In genomic region chr5:10194083-10194482, GRCh38 we compare ENCODE assay signal across 24 cellular contexts.
"Had no signal": no experiment of that assay in that cellular context is flagged by ENCODE, and none has a peak within 500 bp of the region (broad histone marks: within the 10 kb centered on the region; RNA-seq: fewer than 3 reads in every experiment).

No MANE protein-coding gene starts in this region.

- H3K36me3 ChIP-seq: brain microvascular endothelial cell, cardiac muscle cell had no signal

- FAIRE-seq: TTC549 had no signal

- H3K4me3 ChIP-seq: cardiac muscle cell, SK-N-MC had no signal

- ATAC-seq: activated CD8-positive, alpha-beta T cell treated with anti-CD3 and anti-CD28 coated beads for 36 hours; activated T-cell treated with anti-CD3 and anti-CD28 coated beads, Interleukin-2, amount 50 U/mL, for 72 hours; T-cell had no signal

- H3K27ac ChIP-seq: brain microvascular endothelial cell, cardiac muscle cell, SK-N-MC had no signal

- DNase-seq: activated CD4-positive, alpha-beta T cell treated with anti-CD3 and anti-CD28 coated beads, Interleukin-2, amount 50 U/mL, for 1 hour; activated CD4-positive, CD25-positive, alpha-beta regulatory T cell; activated CD8-positive, alpha-beta memory T cell treated with anti-CD3 and anti-CD28 coated beads, Interleukin-2, amount 50 U/mL, for 4 hours; activated CD8-positive, alpha-beta T cell treated with anti-CD3 and anti-CD28 coated beads for 36 hours; activated gamma-delta T cell treated with Interleukin-2 at 50 U/mL for 16 hours; activated naive CD4-positive, alpha-beta T cell treated with anti-CD3 and anti-CD28 coated beads, Interleukin-2, amount 10 ng/mL, durations not matched to agents 7 days and 5 days; activated naive CD8-positive, alpha-beta T cell treated with anti-CD3 and anti-CD28 coated beads for 36 hours; activated T-cell treated with anti-CD3 and anti-CD28 coated beads, Interleukin-2, amount 50 U/mL, for 72 hours; brain microvascular endothelial cell; MM.1S; NCI-H1105 treated with DMSO at 0.1 percent for 48 hours; NCI-H146; NCI-H1930; NCI-H2107; NCI-H446; NCI-H526 treated with DMSO at 0.1 percent for 48 hours; SIG-M5; T-cell; T-helper 2 cell; T1000 had no signal

- H3K4me1 Mint-ChIP-seq: activated naive CD4-positive, alpha-beta T cell treated with anti-CD3 and anti-CD28 coated beads, Interleukin-2, amount 10 ng/mL, durations not matched to agents 7 days and 5 days; activated naive CD8-positive, alpha-beta T cell treated with anti-CD3 and anti-CD28 coated beads for 36 hours; T-cell had no signal

- H3K36me3 Mint-ChIP-seq: activated naive CD4-positive, alpha-beta T cell treated with anti-CD3 and anti-CD28 coated beads, Interleukin-2, amount 10 ng/mL, durations not matched to agents 7 days and 5 days; T-cell had no signal

- H3K4me3 Mint-ChIP-seq: activated CD8-positive, alpha-beta T cell treated with anti-CD3 and anti-CD28 coated beads for 36 hours; activated naive CD4-positive, alpha-beta T cell treated with anti-CD3 and anti-CD28 coated beads, Interleukin-2, amount 10 ng/mL, durations not matched to agents 7 days and 5 days; activated naive CD8-positive, alpha-beta T cell treated with anti-CD3 and anti-CD28 coated beads for 36 hours; activated T-cell treated with anti-CD3 and anti-CD28 coated beads, Interleukin-2, amount 50 U/mL, for 72 hours; T-cell had no signal

- H3K27me3 ChIP-seq: brain microvascular endothelial cell, cardiac muscle cell had no signal

- H3K27ac Mint-ChIP-seq: activated CD8-positive, alpha-beta T cell treated with anti-CD3 and anti-CD28 coated beads for 36 hours; activated naive CD4-positive, alpha-beta T cell treated with anti-CD3 and anti-CD28 coated beads, Interleukin-2, amount 10 ng/mL, durations not matched to agents 7 days and 5 days; activated naive CD8-positive, alpha-beta T cell treated with anti-CD3 and anti-CD28 coated beads for 36 hours; activated T-cell treated with anti-CD3 and anti-CD28 coated beads, Interleukin-2, amount 50 U/mL, for 72 hours; activated T-helper 2 cell treated with anti-CD3 and anti-CD28 coated beads, Interferon-gamma antibody, Interleukin-2, Interleukin-4, amounts not matched to agents 10 μg/mL and 5 μg/mL and 100 μg/mL, durations not matched to agents 14 hours and 24 hours and 36 hours; T-cell had no signal

- H3K27me3 Mint-ChIP-seq: activated CD8-positive, alpha-beta T cell treated with anti-CD3 and anti-CD28 coated beads for 36 hours; activated naive CD4-positive, alpha-beta T cell treated with anti-CD3 and anti-CD28 coated beads, Interleukin-2, amount 10 ng/mL, durations not matched to agents 7 days and 5 days; activated naive CD8-positive, alpha-beta T cell treated with anti-CD3 and anti-CD28 coated beads for 36 hours had no signal
